1 cellular context compared by ENCODE assay signal in the genomic region with DNA sequence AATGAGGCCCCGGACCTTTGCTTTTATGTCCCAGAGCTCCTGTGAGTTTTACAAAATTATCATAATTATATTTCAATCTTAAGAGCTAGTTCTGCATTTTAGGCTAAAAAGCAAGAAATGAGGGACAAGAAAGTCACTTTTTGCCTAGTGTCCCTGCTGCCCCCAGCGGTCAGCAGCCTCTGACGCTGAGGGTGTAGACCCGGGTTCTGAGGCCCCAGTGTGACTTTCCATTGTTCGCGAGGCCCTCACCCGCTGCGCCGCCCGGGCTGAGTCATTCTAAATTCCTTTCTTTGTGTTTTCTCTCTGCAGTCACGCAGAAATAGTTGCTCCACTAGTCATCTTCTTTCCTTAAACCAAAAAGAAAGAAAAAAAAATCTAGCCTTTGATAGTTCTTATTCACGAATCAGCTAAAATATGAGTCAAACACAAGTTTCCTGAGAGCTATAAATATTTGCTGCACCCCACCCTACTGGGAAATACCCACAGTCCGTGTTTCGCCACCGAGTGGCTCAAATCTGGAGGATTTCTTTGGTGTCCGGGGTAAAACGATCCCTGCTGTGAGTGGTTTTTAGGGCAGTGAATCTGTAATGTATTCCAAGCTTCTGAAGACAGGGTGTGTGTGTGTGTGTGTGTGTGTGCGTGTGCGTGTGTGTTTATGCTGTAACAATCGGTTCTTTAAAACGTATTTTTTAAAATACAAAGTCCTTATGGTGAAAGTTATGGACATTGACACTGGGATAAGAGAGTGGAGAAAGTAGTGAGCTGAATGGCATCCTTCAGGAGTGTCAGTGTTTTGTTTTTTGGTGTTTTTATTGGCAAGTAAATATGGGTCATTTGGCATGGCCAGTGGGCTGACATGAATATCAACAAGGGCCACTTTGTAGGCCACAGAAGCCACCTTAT.
TF ChIP-seq lines count a peak whose summit lies in the region.

No MANE protein-coding gene starts in this region.

TF ChIP-seq in H1, 55 proteins besides CTCF, POLR2A, EP300 and RAD21 (continues in another document):
- TF ChIP-seq JUND (IDR thresholded peaks at IDR 0.05; ENCODE audit: low read length) (peak; percentile 98), TCF12 (IDR thresholded peaks at IDR 0.05; ENCODE audit: low read depth, low read length) (0 out of 2 replicates have a peak, but pooled peaks have one; percentile 31), POU5F1 (IDR thresholded peaks at IDR 0.05; ENCODE audit: low read depth, low read length) (no peak), POLR2AphosphoS5 (IDR thresholded peaks at IDR 0.05; ENCODE audit: low read depth, low read length) (no peak; the same call in 1 of the 2 replicates), SUZ12 (IDR thresholded peaks at IDR 0.05; ENCODE audit: low read length) (no peak), SP2 (IDR thresholded peaks at IDR 0.05; ENCODE audit: low read length) (no peak), ZNF274 (IDR thresholded peaks at IDR 0.05; ENCODE audit: borderline replicate concordance, extremely low read depth, low read length) (no peak), BCL11A (IDR thresholded peaks at IDR 0.05; ENCODE audit: low read depth in 2 of 2, low read length in 2 of 2) (peak in 1 of 2 experiments; percentile 36), SAP30 (IDR thresholded peaks at IDR 0.05; ENCODE audit: insufficient read depth, insufficient replicate concordance, low read length) (no peak), HDAC6 (IDR thresholded peaks at IDR 0.05; ENCODE audit: low read depth, low read length) (no peak), NANOG (IDR thresholded peaks at IDR 0.05; ENCODE audit: insufficient read depth, low read depth, low read length, poor library complexity, severe bottlenecking) (no peak), SIRT6 (IDR thresholded peaks at IDR 0.05; ENCODE audit: low read length) (no peak), SIN3A (conservative IDR thresholded peaks at IDR 0.05 in 1 of 2, IDR thresholded peaks at IDR 0.05 in 1 of 2; ENCODE audit: low read depth in 1 of 2, low read length in 2 of 2) (no peak), CTBP2 (IDR thresholded peaks at IDR 0.05; ENCODE audit: borderline replicate concordance, insufficient read depth, insufficient read length, low read length) (peak; percentile 82), CBX8 (IDR thresholded peaks at IDR 0.05; ENCODE audit: borderline replicate concordance, low read depth, low read length) (no peak), CHD1 (IDR thresholded peaks at IDR 0.05; ENCODE audit: low read depth, low read length) (no peak; the same call in 1 of the 2 replicates), HDAC2 (IDR thresholded peaks at IDR 0.05; ENCODE audit: borderline replicate concordance in 1 of 2, low read depth in 2 of 2, low read length in 2 of 2) (peak; percentile 76 to 90; a peak in 3 of 4 replicates), RFX5 (IDR thresholded peaks at IDR 0.05; ENCODE audit: borderline replicate concordance, low read depth, low read length) (no peak), PHF8 (conservative IDR thresholded peaks at IDR 0.05; ENCODE audit: low read depth, low read length) (no peak), SIX5 (IDR thresholded peaks at IDR 0.05; ENCODE audit: low read depth, low read length) (no peak), RNF2 (IDR thresholded peaks at IDR 0.05; ENCODE audit: borderline replicate concordance, low read depth, low read length, missing control alignments, poor library complexity, severe bottlenecking) (no peak), SP4 (IDR thresholded peaks at IDR 0.05; ENCODE audit: low read length) (peak; percentile 83; the same call in 1 of the 2 replicates), NRF1 (IDR thresholded peaks at IDR 0.05; ENCODE audit: low read depth, low read length) (no peak), TAF7 (optimal IDR thresholded peaks at IDR 0.05; ENCODE audit: borderline replicate concordance, low read depth, low read length) (no peak), JUN (IDR thresholded peaks at IDR 0.05; ENCODE audit: low read depth, low read length) (peak; percentile 95), MAFK (IDR thresholded peaks at IDR 0.05; ENCODE audit: low read depth, low read length) (peak; percentile 92), ASH2L (IDR thresholded peaks at IDR 0.05; ENCODE audit: low read length) (peak; percentile 97), KDM5A (IDR thresholded peaks at IDR 0.05; ENCODE audit: low read length) (no peak), RBBP5 (IDR thresholded peaks at IDR 0.05; ENCODE audit: borderline replicate concordance, low read depth, low read length) (no peak; the same call in none of the 2 replicates), BACH1 (IDR thresholded peaks at IDR 0.05; ENCODE audit: low read length) (peak; percentile 93), EZH2 (IDR thresholded peaks at IDR 0.05; ENCODE audit: low read depth, low read length, severe bottlenecking) (no peak), RXRA (IDR thresholded peaks at IDR 0.05; ENCODE audit: insufficient read depth, low read depth, low read length) (no peak), EGR1 (IDR thresholded peaks at IDR 0.05; ENCODE audit: borderline replicate concordance, low read depth, low read length) (no peak), CREB1 (IDR thresholded peaks at IDR 0.05) (peak; percentile 77), SRF (IDR thresholded peaks at IDR 0.05; ENCODE audit: low read depth, low read length) (no peak), BRCA1 (IDR thresholded peaks at IDR 0.05; ENCODE audit: low read depth, low read length) (no peak), GABPA (IDR thresholded peaks at IDR 0.05; ENCODE audit: borderline replicate concordance, insufficient read depth, low read length) (no peak), CBX5 (IDR thresholded peaks at IDR 0.05; ENCODE audit: low read depth, low read length) (no peak), YY1 (IDR thresholded peaks at IDR 0.05; ENCODE audit: low read depth, low read length) (0 out of 2 replicates have a peak, but pooled peaks have one; percentile 69), FOSL1 (IDR thresholded peaks at IDR 0.05; ENCODE audit: insufficient read depth, low read depth, low read length) (no peak), KDM4A (IDR thresholded peaks at IDR 0.05; ENCODE audit: low read depth, low read length, severe bottlenecking) (no peak), CEBPB (IDR thresholded peaks at IDR 0.05; ENCODE audit: low read depth, low read length) (no peak), CHD2 (IDR thresholded peaks at IDR 0.05; ENCODE audit: low read length) (peak; percentile 37; the same call in 1 of the 2 replicates), TAF1 (IDR thresholded peaks at IDR 0.05; ENCODE audit: low read depth, low read length) (peak; percentile 51; the same call in 1 of the 2 replicates), SP1 (IDR thresholded peaks at IDR 0.05; ENCODE audit: low read depth, low read length) (peak; percentile 54; the same call in 1 of the 2 replicates), TBP (IDR thresholded peaks at IDR 0.05; ENCODE audit: low read depth, low read length) (no peak), TEAD4 (IDR thresholded peaks at IDR 0.05; ENCODE audit: low read depth, low read length) (peak; percentile 90), GTF2F1 (IDR thresholded peaks at IDR 0.05; ENCODE audit: borderline replicate concordance, low read depth, low read length) (no peak)
- TF ChIP-seq, protein P1, sequence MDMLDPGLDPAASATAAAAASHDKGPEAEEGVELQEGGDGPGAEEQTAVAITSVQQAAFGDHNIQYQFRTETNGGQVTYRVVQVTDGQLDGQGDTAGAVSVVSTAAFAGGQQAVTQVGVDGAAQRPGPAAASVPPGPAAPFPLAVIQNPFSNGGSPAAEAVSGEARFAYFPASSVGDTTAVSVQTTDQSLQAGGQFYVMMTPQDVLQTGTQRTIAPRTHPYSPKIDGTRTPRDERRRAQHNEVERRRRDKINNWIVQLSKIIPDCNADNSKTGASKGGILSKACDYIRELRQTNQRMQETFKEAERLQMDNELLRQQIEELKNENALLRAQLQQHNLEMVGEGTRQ (IDR thresholded peaks at IDR 0.05; ENCODE audit: low read length), result no peak
- TF ChIP-seq, protein P2, sequence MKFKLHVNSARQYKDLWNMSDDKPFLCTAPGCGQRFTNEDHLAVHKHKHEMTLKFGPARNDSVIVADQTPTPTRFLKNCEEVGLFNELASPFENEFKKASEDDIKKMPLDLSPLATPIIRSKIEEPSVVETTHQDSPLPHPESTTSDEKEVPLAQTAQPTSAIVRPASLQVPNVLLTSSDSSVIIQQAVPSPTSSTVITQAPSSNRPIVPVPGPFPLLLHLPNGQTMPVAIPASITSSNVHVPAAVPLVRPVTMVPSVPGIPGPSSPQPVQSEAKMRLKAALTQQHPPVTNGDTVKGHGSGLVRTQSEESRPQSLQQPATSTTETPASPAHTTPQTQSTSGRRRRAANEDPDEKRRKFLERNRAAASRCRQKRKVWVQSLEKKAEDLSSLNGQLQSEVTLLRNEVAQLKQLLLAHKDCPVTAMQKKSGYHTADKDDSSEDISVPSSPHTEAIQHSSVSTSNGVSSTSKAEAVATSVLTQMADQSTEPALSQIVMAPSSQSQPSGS (IDR thresholded peaks at IDR 0.05; ENCODE audit: low read length), result peak; percentile 95
- TF ChIP-seq, protein P3, sequence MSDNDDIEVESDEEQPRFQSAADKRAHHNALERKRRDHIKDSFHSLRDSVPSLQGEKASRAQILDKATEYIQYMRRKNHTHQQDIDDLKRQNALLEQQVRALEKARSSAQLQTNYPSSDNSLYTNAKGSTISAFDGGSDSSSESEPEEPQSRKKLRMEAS (IDR thresholded peaks at IDR 0.05), result no peak
- TF ChIP-seq, protein P4, sequence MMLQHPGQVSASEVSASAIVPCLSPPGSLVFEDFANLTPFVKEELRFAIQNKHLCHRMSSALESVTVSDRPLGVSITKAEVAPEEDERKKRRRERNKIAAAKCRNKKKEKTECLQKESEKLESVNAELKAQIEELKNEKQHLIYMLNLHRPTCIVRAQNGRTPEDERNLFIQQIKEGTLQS (IDR thresholded peaks at IDR 0.05; ENCODE audit: insufficient read depth, low read depth, low read length), result no peak
- TF ChIP-seq, protein P5, sequence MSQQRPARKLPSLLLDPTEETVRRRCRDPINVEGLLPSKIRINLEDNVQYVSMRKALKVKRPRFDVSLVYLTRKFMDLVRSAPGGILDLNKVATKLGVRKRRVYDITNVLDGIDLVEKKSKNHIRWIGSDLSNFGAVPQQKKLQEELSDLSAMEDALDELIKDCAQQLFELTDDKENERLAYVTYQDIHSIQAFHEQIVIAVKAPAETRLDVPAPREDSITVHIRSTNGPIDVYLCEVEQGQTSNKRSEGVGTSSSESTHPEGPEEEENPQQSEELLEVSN (IDR thresholded peaks at IDR 0.05), result 0 out of 2 replicates have a peak, but pooled peaks have one; percentile 3
- TF ChIP-seq, protein P6, sequence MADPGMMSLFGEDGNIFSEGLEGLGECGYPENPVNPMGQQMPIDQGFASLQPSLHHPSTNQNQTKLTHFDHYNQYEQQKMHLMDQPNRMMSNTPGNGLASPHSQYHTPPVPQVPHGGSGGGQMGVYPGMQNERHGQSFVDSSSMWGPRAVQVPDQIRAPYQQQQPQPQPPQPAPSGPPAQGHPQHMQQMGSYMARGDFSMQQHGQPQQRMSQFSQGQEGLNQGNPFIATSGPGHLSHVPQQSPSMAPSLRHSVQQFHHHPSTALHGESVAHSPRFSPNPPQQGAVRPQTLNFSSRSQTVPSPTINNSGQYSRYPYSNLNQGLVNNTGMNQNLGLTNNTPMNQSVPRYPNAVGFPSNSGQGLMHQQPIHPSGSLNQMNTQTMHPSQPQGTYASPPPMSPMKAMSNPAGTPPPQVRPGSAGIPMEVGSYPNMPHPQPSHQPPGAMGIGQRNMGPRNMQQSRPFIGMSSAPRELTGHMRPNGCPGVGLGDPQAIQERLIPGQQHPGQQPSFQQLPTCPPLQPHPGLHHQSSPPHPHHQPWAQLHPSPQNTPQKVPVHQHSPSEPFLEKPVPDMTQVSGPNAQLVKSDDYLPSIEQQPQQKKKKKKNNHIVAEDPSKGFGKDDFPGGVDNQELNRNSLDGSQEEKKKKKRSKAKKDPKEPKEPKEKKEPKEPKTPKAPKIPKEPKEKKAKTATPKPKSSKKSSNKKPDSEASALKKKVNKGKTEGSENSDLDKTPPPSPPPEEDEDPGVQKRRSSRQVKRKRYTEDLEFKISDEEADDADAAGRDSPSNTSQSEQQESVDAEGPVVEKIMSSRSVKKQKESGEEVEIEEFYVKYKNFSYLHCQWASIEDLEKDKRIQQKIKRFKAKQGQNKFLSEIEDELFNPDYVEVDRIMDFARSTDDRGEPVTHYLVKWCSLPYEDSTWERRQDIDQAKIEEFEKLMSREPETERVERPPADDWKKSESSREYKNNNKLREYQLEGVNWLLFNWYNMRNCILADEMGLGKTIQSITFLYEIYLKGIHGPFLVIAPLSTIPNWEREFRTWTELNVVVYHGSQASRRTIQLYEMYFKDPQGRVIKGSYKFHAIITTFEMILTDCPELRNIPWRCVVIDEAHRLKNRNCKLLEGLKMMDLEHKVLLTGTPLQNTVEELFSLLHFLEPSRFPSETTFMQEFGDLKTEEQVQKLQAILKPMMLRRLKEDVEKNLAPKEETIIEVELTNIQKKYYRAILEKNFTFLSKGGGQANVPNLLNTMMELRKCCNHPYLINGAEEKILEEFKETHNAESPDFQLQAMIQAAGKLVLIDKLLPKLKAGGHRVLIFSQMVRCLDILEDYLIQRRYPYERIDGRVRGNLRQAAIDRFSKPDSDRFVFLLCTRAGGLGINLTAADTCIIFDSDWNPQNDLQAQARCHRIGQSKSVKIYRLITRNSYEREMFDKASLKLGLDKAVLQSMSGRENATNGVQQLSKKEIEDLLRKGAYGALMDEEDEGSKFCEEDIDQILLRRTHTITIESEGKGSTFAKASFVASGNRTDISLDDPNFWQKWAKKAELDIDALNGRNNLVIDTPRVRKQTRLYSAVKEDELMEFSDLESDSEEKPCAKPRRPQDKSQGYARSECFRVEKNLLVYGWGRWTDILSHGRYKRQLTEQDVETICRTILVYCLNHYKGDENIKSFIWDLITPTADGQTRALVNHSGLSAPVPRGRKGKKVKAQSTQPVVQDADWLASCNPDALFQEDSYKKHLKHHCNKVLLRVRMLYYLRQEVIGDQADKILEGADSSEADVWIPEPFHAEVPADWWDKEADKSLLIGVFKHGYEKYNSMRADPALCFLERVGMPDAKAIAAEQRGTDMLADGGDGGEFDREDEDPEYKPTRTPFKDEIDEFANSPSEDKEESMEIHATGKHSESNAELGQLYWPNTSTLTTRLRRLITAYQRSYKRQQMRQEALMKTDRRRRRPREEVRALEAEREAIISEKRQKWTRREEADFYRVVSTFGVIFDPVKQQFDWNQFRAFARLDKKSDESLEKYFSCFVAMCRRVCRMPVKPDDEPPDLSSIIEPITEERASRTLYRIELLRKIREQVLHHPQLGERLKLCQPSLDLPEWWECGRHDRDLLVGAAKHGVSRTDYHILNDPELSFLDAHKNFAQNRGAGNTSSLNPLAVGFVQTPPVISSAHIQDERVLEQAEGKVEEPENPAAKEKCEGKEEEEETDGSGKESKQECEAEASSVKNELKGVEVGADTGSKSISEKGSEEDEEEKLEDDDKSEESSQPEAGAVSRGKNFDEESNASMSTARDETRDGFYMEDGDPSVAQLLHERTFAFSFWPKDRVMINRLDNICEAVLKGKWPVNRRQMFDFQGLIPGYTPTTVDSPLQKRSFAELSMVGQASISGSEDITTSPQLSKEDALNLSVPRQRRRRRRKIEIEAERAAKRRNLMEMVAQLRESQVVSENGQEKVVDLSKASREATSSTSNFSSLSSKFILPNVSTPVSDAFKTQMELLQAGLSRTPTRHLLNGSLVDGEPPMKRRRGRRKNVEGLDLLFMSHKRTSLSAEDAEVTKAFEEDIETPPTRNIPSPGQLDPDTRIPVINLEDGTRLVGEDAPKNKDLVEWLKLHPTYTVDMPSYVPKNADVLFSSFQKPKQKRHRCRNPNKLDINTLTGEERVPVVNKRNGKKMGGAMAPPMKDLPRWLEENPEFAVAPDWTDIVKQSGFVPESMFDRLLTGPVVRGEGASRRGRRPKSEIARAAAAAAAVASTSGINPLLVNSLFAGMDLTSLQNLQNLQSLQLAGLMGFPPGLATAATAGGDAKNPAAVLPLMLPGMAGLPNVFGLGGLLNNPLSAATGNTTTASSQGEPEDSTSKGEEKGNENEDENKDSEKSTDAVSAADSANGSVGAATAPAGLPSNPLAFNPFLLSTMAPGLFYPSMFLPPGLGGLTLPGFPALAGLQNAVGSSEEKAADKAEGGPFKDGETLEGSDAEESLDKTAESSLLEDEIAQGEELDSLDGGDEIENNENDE (IDR thresholded peaks at IDR 0.05; ENCODE audit: insufficient replicate concordance, low read length), result peak; percentile 89
